In genomic region chr10:8768854-8769253, GRCh38 we compare ENCODE assay signal across 21 cellular contexts.
"Had no signal": no experiment of that assay in that cellular context is flagged by ENCODE, and none has a peak within 500 bp of the region (broad histone marks: within the 10 kb centered on the region; RNA-seq: fewer than 3 reads in every experiment).

No MANE protein-coding gene starts in this region.

- ATAC-seq: activated T-cell treated with anti-CD3 and anti-CD28 coated beads, Interleukin-2, amount 50 U/mL, for 4 hours had no signal

- H3K4me2 ChIP-seq: KMS-11 had no signal

- H3K27ac Mint-ChIP-seq: activated CD4-positive, alpha-beta memory T cell treated with anti-CD3 and anti-CD28 coated beads for 36 hours; activated CD4-positive, alpha-beta T cell treated with anti-CD3 and anti-CD28 coated beads, Interleukin-2, amount 10 ng/mL, durations not matched to agents 7 days and 5 days; activated naive CD4-positive, alpha-beta T cell treated with anti-CD3 and anti-CD28 coated beads for 36 hours; activated naive CD8-positive, alpha-beta T cell had no signal

- H3K4me3 Mint-ChIP-seq: activated CD4-positive, alpha-beta memory T cell treated with anti-CD3 and anti-CD28 coated beads for 36 hours; activated CD4-positive, alpha-beta T cell treated with anti-CD3 and anti-CD28 coated beads, Interleukin-2, amount 10 ng/mL, durations not matched to agents 7 days and 5 days; activated naive CD4-positive, alpha-beta T cell treated with anti-CD3 and anti-CD28 coated beads for 36 hours; activated naive CD8-positive, alpha-beta T cell; activated T-cell treated with anti-CD3 and anti-CD28 coated beads, Interleukin-2, amount 50 U/mL, for 4 hours had no signal

- H3K36me3 Mint-ChIP-seq: activated CD4-positive, alpha-beta memory T cell treated with anti-CD3 and anti-CD28 coated beads for 36 hours had no signal

- H3K27me3 Mint-ChIP-seq: activated CD4-positive, alpha-beta T cell treated with anti-CD3 and anti-CD28 coated beads, Interleukin-2, amount 10 ng/mL, durations not matched to agents 7 days and 5 days; activated naive CD8-positive, alpha-beta T cell had no signal

- H3K27ac ChIP-seq: KMS-11, VCaP had no signal

- DNase-seq: activated CD4-positive, alpha-beta memory T cell treated with anti-CD3 and anti-CD28 coated beads for 36 hours; activated CD4-positive, alpha-beta T cell treated with anti-CD3 and anti-CD28 coated beads, Interleukin-2, amount 10 ng/mL, durations not matched to agents 7 days and 5 days; activated CD4-positive, CD25-positive, alpha-beta regulatory T cell; activated CD8-positive, alpha-beta memory T cell treated with anti-CD3 and anti-CD28 coated beads for 24 hours; activated gamma-delta T cell; activated naive CD4-positive, alpha-beta T cell treated with anti-CD3 and anti-CD28 coated beads for 36 hours; activated T-cell treated with anti-CD3 and anti-CD28 coated beads, Interleukin-2, amount 50 U/mL, for 4 hours; anterior cingulate cortex; caudate nucleus; MM.1S; NCI-H146; NCI-H187 treated with DMSO at 0.1 percent for 48 hours; NCI-H2081 treated with DMSO at 0.1 percent for 48 hours; NCI-H446; NCI-H524; SIG-M5; T-helper 1 cell had no signal

- FAIRE-seq: RCC 7860 had no signal

- H3K4me1 Mint-ChIP-seq: activated CD4-positive, alpha-beta T cell treated with anti-CD3 and anti-CD28 coated beads, Interleukin-2, amount 10 ng/mL, durations not matched to agents 7 days and 5 days had no signal

- H3K9ac ChIP-seq: KMS-11 had no signal

- H3K9me3 Mint-ChIP-seq: activated CD4-positive, alpha-beta memory T cell treated with anti-CD3 and anti-CD28 coated beads for 36 hours; activated CD4-positive, alpha-beta T cell treated with anti-CD3 and anti-CD28 coated beads, Interleukin-2, amount 10 ng/mL, durations not matched to agents 7 days and 5 days; activated naive CD4-positive, alpha-beta T cell treated with anti-CD3 and anti-CD28 coated beads for 36 hours; activated T-cell treated with anti-CD3 and anti-CD28 coated beads, Interleukin-2, amount 50 U/mL, for 4 hours had no signal
